ENCODE assay signal across 27 cellular contexts in genomic region chr19:21410166-21410565, GRCh38.
"Had no signal": no experiment of that assay in that cellular context is flagged by ENCODE, and none has a peak within 500 bp of the region (broad histone marks: within the 10 kb centered on the region; RNA-seq: fewer than 3 reads in every experiment).

No MANE protein-coding gene starts in this region.

- H3K36me3 ChIP-seq: uterus had no signal

- H3K27ac ChIP-seq: dorsolateral prefrontal cortex, esophagus squamous epithelium, heart right ventricle, lower lobe of right lung, psoas muscle, skin epidermis, suprapubic skin, transverse colon, upper lobe of right lung, uterus had no signal

- H3K27me3 ChIP-seq: dorsolateral prefrontal cortex, esophagus squamous epithelium, heart right ventricle, suprapubic skin, transverse colon, upper lobe of right lung, uterus had no signal

- FAIRE-seq: endothelial cell of umbilical vein had no signal

- ATAC-seq: heart right ventricle; left ventricle myocardium superior; lower lobe of right lung; naive thymus-derived CD8-positive, alpha-beta T cell; psoas muscle; right cardiac atrium; stimulated activated naive CD8-positive, alpha-beta T cell treated with anti-CD3 and anti-CD28 coated beads, Interleukin-15, amount 100 ng/mL, for 72 hours; upper lobe of right lung had no signal

- H3K4me1 ChIP-seq: esophagus squamous epithelium, heart right ventricle, lower lobe of right lung, psoas muscle, suprapubic skin, transverse colon, upper lobe of right lung, uterus had no signal

- H3K9me3 ChIP-seq: psoas muscle, uterus had no signal

- H3K4me3 ChIP-seq: dorsolateral prefrontal cortex, esophagus squamous epithelium, heart right ventricle, lower lobe of right lung, psoas muscle, skin epidermis, suprapubic skin, transverse colon, upper lobe of right lung, uterus had no signal

- DNase-seq: dorsolateral prefrontal cortex; effector CD4-positive, alpha-beta T cell; esophagus squamous epithelium; foreskin melanocyte; glutamatergic neuron; heart right ventricle; hippocampal formation; islet precursor cell; left ventricle myocardium superior; lower lobe of right lung; naive thymus-derived CD8-positive, alpha-beta T cell; nephron progenitor cell; nucleus accumbens; posterior cingulate gyrus; psoas muscle; right cardiac atrium; stimulated activated CD4-positive, alpha-beta T cell treated with anti-CD3 and anti-CD28 coated beads, Interleukin-15, amount 100 ng/mL, for 24 hours; stimulated activated CD4-positive, alpha-beta T cell treated with anti-CD3 and anti-CD28 coated beads, Interleukin-2, amount 100 ng/mL, for 48 hours; stimulated activated CD8-positive, alpha-beta memory T cell treated with anti-CD3 and anti-CD28 coated beads, Interleukin-4, amount 100 ng/mL, for 48 hours; stimulated activated naive CD4-positive, alpha-beta T cell; stimulated activated naive CD8-positive, alpha-beta T cell treated with anti-CD3 and anti-CD28 coated beads, Interleukin-15, amount 100 ng/mL, for 72 hours; transverse colon; upper lobe of right lung; uterus had no signal
